In the genomic region with DNA sequence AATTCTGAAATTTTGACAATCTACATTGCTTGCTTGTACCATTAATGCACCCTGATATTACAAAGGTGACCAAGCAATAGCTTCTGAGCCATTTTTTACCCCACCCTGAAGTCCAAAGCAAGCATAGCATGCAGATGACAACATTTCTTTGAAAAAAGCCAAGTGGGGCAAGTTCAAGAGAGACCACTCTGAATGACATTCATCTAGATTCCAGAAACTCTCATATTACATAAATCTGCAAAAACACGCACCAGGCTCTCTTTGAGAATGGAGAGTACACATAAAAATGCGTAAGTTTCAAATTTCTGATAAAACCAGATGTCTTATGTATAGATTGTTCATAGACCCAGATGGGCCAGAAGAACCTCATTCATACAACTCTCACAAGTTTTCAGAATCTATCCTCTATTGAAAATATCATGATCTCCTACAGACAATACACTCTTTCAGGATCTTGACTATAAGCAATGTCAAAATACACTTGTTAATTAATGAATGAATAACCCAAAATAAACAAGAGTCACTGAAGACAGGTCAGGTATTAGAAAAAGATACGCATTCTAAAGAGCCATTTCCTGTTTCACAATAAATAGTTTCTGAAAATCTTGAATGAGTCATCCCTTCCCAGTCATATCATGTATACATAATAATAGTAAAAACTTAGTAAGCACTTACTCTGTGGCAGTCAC, we compare ENCODE assay signal across 1 cellular context.
A peak's percentile ranks its signal among the peaks of the same experiment; 100 is the strongest.
TF ChIP-seq lines count a peak whose summit lies in the region.

No MANE protein-coding gene starts in this region.

TF ChIP-seq in HepG2, 621 proteins besides CTCF, POLR2A, EP300 and RAD21 (continued from another document and continues in another):
- TF ChIP-seq, protein P1, sequence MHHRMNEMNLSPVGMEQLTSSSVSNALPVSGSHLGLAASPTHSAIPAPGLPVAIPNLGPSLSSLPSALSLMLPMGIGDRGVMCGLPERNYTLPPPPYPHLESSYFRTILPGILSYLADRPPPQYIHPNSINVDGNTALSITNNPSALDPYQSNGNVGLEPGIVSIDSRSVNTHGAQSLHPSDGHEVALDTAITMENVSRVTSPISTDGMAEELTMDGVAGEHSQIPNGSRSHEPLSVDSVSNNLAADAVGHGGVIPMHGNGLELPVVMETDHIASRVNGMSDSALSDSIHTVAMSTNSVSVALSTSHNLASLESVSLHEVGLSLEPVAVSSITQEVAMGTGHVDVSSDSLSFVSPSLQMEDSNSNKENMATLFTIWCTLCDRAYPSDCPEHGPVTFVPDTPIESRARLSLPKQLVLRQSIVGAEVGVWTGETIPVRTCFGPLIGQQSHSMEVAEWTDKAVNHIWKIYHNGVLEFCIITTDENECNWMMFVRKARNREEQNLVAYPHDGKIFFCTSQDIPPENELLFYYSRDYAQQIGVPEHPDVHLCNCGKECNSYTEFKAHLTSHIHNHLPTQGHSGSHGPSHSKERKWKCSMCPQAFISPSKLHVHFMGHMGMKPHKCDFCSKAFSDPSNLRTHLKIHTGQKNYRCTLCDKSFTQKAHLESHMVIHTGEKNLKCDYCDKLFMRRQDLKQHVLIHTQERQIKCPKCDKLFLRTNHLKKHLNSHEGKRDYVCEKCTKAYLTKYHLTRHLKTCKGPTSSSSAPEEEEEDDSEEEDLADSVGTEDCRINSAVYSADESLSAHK (CRISPR knock-in tag; IDR thresholded peaks at IDR 0.05; ENCODE audit: borderline replicate concordance): no peak
- TF ChIP-seq ZNF790 (CRISPR knock-in tag; IDR thresholded peaks at IDR 0.05; ENCODE audit: borderline replicate concordance) (no peak), ZNF792 (CRISPR knock-in tag; IDR thresholded peaks at IDR 0.05) (no peak), ZNF670 (CRISPR knock-in tag; IDR thresholded peaks at IDR 0.05; ENCODE audit: borderline replicate concordance) (no peak), NR2F6 (IDR thresholded peaks at IDR 0.05) (peak; percentile 47; the same call in 1 of the 2 replicates), NR2F6 (CRISPR knock-in tag; IDR thresholded peaks at IDR 0.05) (peak; percentile 58; the same call in 1 of the 2 replicates), MAFG (CRISPR knock-in tag; IDR thresholded peaks at IDR 0.05) (no peak), POGZ (CRISPR knock-in tag; IDR thresholded peaks at IDR 0.05) (0 out of 2 replicates have a peak, but pooled peaks have one; percentile 33), HNRNPL (IDR thresholded peaks at IDR 0.05; ENCODE audit: low read depth, low read length) (no peak), FOXC1 (CRISPR knock-in tag; IDR thresholded peaks at IDR 0.05; ENCODE audit: borderline replicate concordance) (no peak), MED1 (CRISPR knock-in tag; IDR thresholded peaks at IDR 0.05) (peak; percentile 42), ZNF468 (CRISPR knock-in tag; IDR thresholded peaks at IDR 0.05) (no peak), PAX8 (CRISPR knock-in tag; IDR thresholded peaks at IDR 0.05; ENCODE audit: borderline replicate concordance) (no peak), ZNF207 (IDR thresholded peaks at IDR 0.05; ENCODE audit: borderline replicate concordance) (no peak), ZNF225 (CRISPR knock-in tag; IDR thresholded peaks at IDR 0.05) (no peak), ZSCAN12 (CRISPR knock-in tag; IDR thresholded peaks at IDR 0.05) (no peak), CBX2 (IDR thresholded peaks at IDR 0.05; ENCODE audit: low read depth, low read length) (no peak), CBX2 (CRISPR knock-in tag; IDR thresholded peaks at IDR 0.05; ENCODE audit: low read depth) (no peak), NFIB (CRISPR knock-in tag; IDR thresholded peaks at IDR 0.05; ENCODE audit: borderline replicate concordance) (no peak), KLF15 (CRISPR knock-in tag; IDR thresholded peaks at IDR 0.05; ENCODE audit: borderline replicate concordance) (no peak), RAD51 (IDR thresholded peaks at IDR 0.05; ENCODE audit: borderline replicate concordance) (no peak), HDAC1 (CRISPR knock-in tag; IDR thresholded peaks at IDR 0.05) (no peak), TEAD3 (CRISPR knock-in tag; optimal IDR thresholded peaks at IDR 0.05; ENCODE audit: borderline replicate concordance) (no peak), CCAR2 (optimal IDR thresholded peaks at IDR 0.05; ENCODE audit: low read depth, low read length) (no peak), CENPT (CRISPR knock-in tag; IDR thresholded peaks at IDR 0.05; ENCODE audit: low read depth) (no peak), ZNF546 (CRISPR knock-in tag; conservative IDR thresholded peaks at IDR 0.05) (no peak), GABPA (IDR thresholded peaks at IDR 0.05; ENCODE audit: low read depth, low read length) (no peak), GABPA (CRISPR knock-in tag; IDR thresholded peaks at IDR 0.05; ENCODE audit: low read depth) (peak; percentile 39; the same call in 1 of the 2 replicates), ZNF260 (CRISPR knock-in tag; IDR thresholded peaks at IDR 0.05; ENCODE audit: borderline replicate concordance, low read depth) (no peak), RELA (CRISPR knock-in tag; IDR thresholded peaks at IDR 0.05) (no peak), ZNF616 (CRISPR knock-in tag; IDR thresholded peaks at IDR 0.05; ENCODE audit: low read depth) (no peak), KDM1A (CRISPR knock-in tag; IDR thresholded peaks at IDR 0.05) (no peak), U2AF2 (IDR thresholded peaks at IDR 0.05; ENCODE audit: low read depth, low read length) (no peak)
- TF ChIP-seq, protein P2, sequence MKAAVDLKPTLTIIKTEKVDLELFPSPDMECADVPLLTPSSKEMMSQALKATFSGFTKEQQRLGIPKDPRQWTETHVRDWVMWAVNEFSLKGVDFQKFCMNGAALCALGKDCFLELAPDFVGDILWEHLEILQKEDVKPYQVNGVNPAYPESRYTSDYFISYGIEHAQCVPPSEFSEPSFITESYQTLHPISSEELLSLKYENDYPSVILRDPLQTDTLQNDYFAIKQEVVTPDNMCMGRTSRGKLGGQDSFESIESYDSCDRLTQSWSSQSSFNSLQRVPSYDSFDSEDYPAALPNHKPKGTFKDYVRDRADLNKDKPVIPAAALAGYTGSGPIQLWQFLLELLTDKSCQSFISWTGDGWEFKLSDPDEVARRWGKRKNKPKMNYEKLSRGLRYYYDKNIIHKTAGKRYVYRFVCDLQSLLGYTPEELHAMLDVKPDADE (CRISPR knock-in tag; IDR thresholded peaks at IDR 0.05): no peak
- TF ChIP-seq, protein P3, sequence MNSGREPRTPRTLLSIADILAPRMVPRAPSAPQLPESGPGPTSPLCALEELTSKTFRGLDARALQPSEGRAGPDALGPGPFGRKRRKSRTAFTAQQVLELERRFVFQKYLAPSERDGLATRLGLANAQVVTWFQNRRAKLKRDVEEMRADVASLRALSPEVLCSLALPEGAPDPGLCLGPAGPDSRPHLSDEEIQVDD (CRISPR knock-in tag; IDR thresholded peaks at IDR 0.05; ENCODE audit: borderline replicate concordance): no peak
- TF ChIP-seq, protein P4, sequence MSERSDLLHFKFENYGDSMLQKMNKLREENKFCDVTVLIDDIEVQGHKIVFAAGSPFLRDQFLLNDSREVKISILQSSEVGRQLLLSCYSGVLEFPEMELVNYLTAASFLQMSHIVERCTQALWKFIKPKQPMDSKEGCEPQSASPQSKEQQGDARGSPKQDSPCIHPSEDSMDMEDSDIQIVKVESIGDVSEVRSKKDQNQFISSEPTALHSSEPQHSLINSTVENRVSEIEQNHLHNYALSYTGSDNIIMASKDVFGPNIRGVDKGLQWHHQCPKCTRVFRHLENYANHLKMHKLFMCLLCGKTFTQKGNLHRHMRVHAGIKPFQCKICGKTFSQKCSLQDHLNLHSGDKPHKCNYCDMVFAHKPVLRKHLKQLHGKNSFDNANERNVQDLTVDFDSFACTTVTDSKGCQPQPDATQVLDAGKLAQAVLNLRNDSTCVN (CRISPR knock-in tag; IDR thresholded peaks at IDR 0.05; ENCODE audit: borderline replicate concordance): no peak
- TF ChIP-seq, protein P5, sequence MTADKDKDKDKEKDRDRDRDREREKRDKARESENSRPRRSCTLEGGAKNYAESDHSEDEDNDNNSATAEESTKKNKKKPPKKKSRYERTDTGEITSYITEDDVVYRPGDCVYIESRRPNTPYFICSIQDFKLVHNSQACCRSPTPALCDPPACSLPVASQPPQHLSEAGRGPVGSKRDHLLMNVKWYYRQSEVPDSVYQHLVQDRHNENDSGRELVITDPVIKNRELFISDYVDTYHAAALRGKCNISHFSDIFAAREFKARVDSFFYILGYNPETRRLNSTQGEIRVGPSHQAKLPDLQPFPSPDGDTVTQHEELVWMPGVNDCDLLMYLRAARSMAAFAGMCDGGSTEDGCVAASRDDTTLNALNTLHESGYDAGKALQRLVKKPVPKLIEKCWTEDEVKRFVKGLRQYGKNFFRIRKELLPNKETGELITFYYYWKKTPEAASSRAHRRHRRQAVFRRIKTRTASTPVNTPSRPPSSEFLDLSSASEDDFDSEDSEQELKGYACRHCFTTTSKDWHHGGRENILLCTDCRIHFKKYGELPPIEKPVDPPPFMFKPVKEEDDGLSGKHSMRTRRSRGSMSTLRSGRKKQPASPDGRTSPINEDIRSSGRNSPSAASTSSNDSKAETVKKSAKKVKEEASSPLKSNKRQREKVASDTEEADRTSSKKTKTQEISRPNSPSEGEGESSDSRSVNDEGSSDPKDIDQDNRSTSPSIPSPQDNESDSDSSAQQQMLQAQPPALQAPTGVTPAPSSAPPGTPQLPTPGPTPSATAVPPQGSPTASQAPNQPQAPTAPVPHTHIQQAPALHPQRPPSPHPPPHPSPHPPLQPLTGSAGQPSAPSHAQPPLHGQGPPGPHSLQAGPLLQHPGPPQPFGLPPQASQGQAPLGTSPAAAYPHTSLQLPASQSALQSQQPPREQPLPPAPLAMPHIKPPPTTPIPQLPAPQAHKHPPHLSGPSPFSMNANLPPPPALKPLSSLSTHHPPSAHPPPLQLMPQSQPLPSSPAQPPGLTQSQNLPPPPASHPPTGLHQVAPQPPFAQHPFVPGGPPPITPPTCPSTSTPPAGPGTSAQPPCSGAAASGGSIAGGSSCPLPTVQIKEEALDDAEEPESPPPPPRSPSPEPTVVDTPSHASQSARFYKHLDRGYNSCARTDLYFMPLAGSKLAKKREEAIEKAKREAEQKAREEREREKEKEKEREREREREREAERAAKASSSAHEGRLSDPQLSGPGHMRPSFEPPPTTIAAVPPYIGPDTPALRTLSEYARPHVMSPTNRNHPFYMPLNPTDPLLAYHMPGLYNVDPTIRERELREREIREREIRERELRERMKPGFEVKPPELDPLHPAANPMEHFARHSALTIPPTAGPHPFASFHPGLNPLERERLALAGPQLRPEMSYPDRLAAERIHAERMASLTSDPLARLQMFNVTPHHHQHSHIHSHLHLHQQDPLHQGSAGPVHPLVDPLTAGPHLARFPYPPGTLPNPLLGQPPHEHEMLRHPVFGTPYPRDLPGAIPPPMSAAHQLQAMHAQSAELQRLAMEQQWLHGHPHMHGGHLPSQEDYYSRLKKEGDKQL (CRISPR knock-in tag; IDR thresholded peaks at IDR 0.05; ENCODE audit: low read depth): no peak
- TF ChIP-seq, protein P6, sequence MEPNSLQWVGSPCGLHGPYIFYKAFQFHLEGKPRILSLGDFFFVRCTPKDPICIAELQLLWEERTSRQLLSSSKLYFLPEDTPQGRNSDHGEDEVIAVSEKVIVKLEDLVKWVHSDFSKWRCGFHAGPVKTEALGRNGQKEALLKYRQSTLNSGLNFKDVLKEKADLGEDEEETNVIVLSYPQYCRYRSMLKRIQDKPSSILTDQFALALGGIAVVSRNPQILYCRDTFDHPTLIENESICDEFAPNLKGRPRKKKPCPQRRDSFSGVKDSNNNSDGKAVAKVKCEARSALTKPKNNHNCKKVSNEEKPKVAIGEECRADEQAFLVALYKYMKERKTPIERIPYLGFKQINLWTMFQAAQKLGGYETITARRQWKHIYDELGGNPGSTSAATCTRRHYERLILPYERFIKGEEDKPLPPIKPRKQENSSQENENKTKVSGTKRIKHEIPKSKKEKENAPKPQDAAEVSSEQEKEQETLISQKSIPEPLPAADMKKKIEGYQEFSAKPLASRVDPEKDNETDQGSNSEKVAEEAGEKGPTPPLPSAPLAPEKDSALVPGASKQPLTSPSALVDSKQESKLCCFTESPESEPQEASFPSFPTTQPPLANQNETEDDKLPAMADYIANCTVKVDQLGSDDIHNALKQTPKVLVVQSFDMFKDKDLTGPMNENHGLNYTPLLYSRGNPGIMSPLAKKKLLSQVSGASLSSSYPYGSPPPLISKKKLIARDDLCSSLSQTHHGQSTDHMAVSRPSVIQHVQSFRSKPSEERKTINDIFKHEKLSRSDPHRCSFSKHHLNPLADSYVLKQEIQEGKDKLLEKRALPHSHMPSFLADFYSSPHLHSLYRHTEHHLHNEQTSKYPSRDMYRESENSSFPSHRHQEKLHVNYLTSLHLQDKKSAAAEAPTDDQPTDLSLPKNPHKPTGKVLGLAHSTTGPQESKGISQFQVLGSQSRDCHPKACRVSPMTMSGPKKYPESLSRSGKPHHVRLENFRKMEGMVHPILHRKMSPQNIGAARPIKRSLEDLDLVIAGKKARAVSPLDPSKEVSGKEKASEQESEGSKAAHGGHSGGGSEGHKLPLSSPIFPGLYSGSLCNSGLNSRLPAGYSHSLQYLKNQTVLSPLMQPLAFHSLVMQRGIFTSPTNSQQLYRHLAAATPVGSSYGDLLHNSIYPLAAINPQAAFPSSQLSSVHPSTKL (CRISPR knock-in tag; IDR thresholded peaks at IDR 0.05): peak; percentile 80
- TF ChIP-seq, protein P7, sequence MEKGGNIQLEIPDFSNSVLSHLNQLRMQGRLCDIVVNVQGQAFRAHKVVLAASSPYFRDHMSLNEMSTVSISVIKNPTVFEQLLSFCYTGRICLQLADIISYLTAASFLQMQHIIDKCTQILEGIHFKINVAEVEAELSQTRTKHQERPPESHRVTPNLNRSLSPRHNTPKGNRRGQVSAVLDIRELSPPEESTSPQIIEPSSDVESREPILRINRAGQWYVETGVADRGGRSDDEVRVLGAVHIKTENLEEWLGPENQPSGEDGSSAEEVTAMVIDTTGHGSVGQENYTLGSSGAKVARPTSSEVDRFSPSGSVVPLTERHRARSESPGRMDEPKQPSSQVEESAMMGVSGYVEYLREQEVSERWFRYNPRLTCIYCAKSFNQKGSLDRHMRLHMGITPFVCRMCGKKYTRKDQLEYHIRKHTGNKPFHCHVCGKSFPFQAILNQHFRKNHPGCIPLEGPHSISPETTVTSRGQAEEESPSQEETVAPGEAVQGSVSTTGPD (CRISPR knock-in tag; IDR thresholded peaks at IDR 0.05): no peak
- TF ChIP-seq, protein P8, sequence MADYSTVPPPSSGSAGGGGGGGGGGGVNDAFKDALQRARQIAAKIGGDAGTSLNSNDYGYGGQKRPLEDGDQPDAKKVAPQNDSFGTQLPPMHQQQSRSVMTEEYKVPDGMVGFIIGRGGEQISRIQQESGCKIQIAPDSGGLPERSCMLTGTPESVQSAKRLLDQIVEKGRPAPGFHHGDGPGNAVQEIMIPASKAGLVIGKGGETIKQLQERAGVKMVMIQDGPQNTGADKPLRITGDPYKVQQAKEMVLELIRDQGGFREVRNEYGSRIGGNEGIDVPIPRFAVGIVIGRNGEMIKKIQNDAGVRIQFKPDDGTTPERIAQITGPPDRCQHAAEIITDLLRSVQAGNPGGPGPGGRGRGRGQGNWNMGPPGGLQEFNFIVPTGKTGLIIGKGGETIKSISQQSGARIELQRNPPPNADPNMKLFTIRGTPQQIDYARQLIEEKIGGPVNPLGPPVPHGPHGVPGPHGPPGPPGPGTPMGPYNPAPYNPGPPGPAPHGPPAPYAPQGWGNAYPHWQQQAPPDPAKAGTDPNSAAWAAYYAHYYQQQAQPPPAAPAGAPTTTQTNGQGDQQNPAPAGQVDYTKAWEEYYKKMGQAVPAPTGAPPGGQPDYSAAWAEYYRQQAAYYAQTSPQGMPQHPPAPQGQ (CRISPR knock-in tag; IDR thresholded peaks at IDR 0.05; ENCODE audit: borderline replicate concordance): no peak
